ENCODE assay signal across 20 cellular contexts in genomic region chr10:76328348-76328747, GRCh38.
"Had no signal": no experiment of that assay in that cellular context is flagged by ENCODE, and none has a peak within 500 bp of the region (broad histone marks: within the 10 kb centered on the region; RNA-seq: fewer than 3 reads in every experiment).

No MANE protein-coding gene starts in this region.

- H3K9me3 ChIP-seq: SJSA1 had no signal

- H3K36me3 ChIP-seq: SJSA1 had no signal

- FAIRE-seq: RCC 7860 had no signal

- H3K4me3 ChIP-seq: SJSA1, SK-N-MC had no signal

- DNase-seq: KBM-7, MV-4-11, NCI-H1048, NCI-H1105, NCI-H1417, NCI-H1436 treated with DMSO at 0.1 percent for 48 hours, NCI-H1694, NCI-H187 treated with DMSO at 0.1 percent for 48 hours, NCI-H2029 treated with DMSO at 0.1 percent for 48 hours, NCI-H2171 treated with DMSO at 0.1 percent for 48 hours, NCI-H345, NCI-H446 treated with DMSO at 0.1 percent for 48 hours, NCI-H69, NCI-H774, Right ventricle myocardium superior, RPMI8226, SIG-M5 had no signal

- H3K27ac ChIP-seq: SJSA1, SK-N-MC had no signal

- H3K27me3 ChIP-seq: SJSA1 had no signal
